ENCODE assay signal across 31 cellular contexts in genomic region chr6:13009465-13009864, GRCh38.
"Had no signal": no experiment of that assay in that cellular context is flagged by ENCODE, and none has a peak within 500 bp of the region (broad histone marks: within the 10 kb centered on the region; RNA-seq: fewer than 3 reads in every experiment).

No MANE protein-coding gene starts in this region.

- H3K4me3 ChIP-seq: adrenal gland, MG63, PC-9 had no signal

- H3K27ac ChIP-seq: adrenal gland, PC-9, RWPE1 had no signal

- DNase-seq: activated CD4-positive, alpha-beta T cell treated with anti-CD3 and anti-CD28 coated beads, Interleukin-2, amount 10 ng/mL, durations not matched to agents 24 days and 14 days; activated CD4-positive, alpha-beta T cell treated with anti-CD3 and anti-CD28 coated beads, Interleukin-2, amount 50 U/mL, for 4 hours; activated CD8-positive, alpha-beta T cell treated with anti-CD3 and anti-CD28 coated beads for 36 hours; activated gamma-delta T cell; activated naive CD4-positive, alpha-beta T cell treated with Interleukin-2 at 50 U/mL for 16 hours; activated T-cell treated with anti-CD3 and anti-CD28 coated beads, Interleukin-2, amount 50 U/mL, for 1 hour; activated T-cell treated with anti-CD3 and anti-CD28 coated beads, Interleukin-2, amount 50 U/mL, for 72 hours; adrenal gland; caudate nucleus; cerebellar nuclear complex; Karpas-422; KBM-7; MG63; MV-4-11; NCI-H1092; NCI-H1417; NCI-H146; NCI-H187; NCI-H2029 treated with DMSO at 0.1 percent for 48 hours; NCI-H2107; NCI-H2171; NCI-H510A; NCI-H526; NCI-H748 treated with DMSO at 0.1 percent for 48 hours; NK-92 treated with Interleukin-12 subunit alpha and Interleukin-12 subunit beta, amount 100 ng/mL, for 24 hours; PC-9; SIG-M5; T1000 had no signal

- H3K9me3 ChIP-seq: adrenal gland, MG63 had no signal

- ATAC-seq: activated CD8-positive, alpha-beta T cell treated with anti-CD3 and anti-CD28 coated beads for 36 hours; activated naive CD4-positive, alpha-beta T cell treated with anti-CD3 and anti-CD28 coated beads, Interleukin-2, amount 50 U/mL, for 72 hours; activated T-cell treated with anti-CD3 and anti-CD28 coated beads, Interleukin-2, amount 50 U/mL, for 72 hours; Right ventricle myocardium inferior had no signal

- H3K36me3 ChIP-seq: adrenal gland, MG63 had no signal
